19 cellular contexts compared by ENCODE assay signal in the genomic region with DNA sequence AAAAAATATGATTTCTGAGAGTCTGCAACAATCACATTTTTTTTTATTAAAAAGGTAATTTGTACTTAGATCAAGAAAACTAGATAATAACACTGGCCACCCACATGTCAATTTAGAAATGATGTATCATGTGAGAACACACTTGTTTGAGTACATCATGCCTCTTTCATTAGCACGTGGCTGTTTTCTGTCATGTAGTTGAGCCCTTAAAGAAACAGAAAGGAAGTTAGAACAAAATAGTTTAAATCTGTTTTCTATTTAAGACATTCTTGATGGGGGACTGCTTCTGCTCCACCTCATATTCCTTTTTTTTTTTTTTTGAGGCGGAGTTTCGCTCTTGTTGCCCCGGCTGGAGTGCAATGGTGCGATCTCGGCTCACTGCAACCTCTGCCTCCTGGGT.
DNase-seq lines count a peak whose midpoint lies in the region; ATAC-seq and TF ChIP-seq lines count a peak whose summit lies in the region.
"Had no signal": no experiment of that assay in that cellular context is flagged by ENCODE, and none has a peak within 500 bp of the region (broad histone marks: within the 10 kb centered on the region; RNA-seq: fewer than 3 reads in every experiment).

No MANE protein-coding gene starts in this region.

- intact Hi-C loops in left ventricle myocardium inferior (cut with micrococcal nuclease) (no loop called here), cardiac septum (cut with DNase I) (no loop called here), ascending aorta (cut with DNase I) (loop anchor here (2.0 kb wide), 1 partner anchor 32 kb away; no protein-coding TSS in a partner anchor)

- DNase-seq in left ventricle myocardium inferior: no peak
- no peak for DNase-seq in cardiac septum (ENCODE audit: low spot score)
- DNase-seq in ascending aorta (ENCODE audit: low spot score in 2 of 2): no peak
- DNase-seq in fibroblast of mammary gland (ENCODE audit: low read depth): peak; percentile 34
- DNase-seq in hypothalamus (lab: John Stamatoyannopoulos, UW): no peak
- no peak for DNase-seq in CD1c-positive myeloid dendritic cell (ENCODE audit: extremely low spot score)
- DNase-seq in RKO (ENCODE audit: low spot score): no peak
- DNase-seq: CD4-positive, CD25-positive, alpha-beta regulatory T cell; CD8-positive, alpha-beta memory T cell; COR-L47; DMS 273 treated with DMSO at 0.1 percent for 48 hours; DMS53; DND-41 had no signal

- peak overlapping the region; percentile 89 for H3K27ac ChIP-seq in left ventricle myocardium inferior (replicated peaks)
- H3K27ac ChIP-seq in ascending aorta: peak overlapping the region; percentile 92 to 95
- H3K27ac ChIP-seq: 22Rv1; A549; BLaER1 treated with 17β-estradiol and CSF1 and Interleukin-3, amounts not matched to agents 10 nM and 100 nM had no signal

- H3K27me3 ChIP-seq in left ventricle myocardium inferior (ENCODE audit: low read depth) (no peaks in the 10 kb centered on the region), ascending aorta (no peaks in the 10 kb centered on the region)
- H3K27me3 ChIP-seq: BLaER1 treated with 17β-estradiol and CSF1 and Interleukin-3, amounts not matched to agents 10 nM and 100 nM had no signal

- H3K36me3 ChIP-seq in left ventricle myocardium inferior (no peaks in the 10 kb centered on the region), ascending aorta (no peaks in the 10 kb centered on the region)
- H3K36me3 ChIP-seq: HAP-1 had no signal

- no peak for ATAC-seq in GM19351 (IDR thresholded peaks at IDR 0.05; ENCODE audit: unreplicated experiment)
- ATAC-seq: A549, HepG2 had no signal

- H3K4me1 ChIP-seq in left ventricle myocardium inferior: peaks cover 55% of the 10 kb centered on the region
- peaks cover 25 to 52% of the 10 kb centered on the region in 2 donors for H3K4me1 ChIP-seq in ascending aorta
- H3K4me1 ChIP-seq: A549, HAP-1 had no signal

- H3K4me3 ChIP-seq in left ventricle myocardium inferior: no peak overlapping the region
- H3K4me3 ChIP-seq in ascending aorta: no peak overlapping the region
- H3K4me3 ChIP-seq in fibroblast of mammary gland (ENCODE audit: control insufficient read depth, low read depth, low read length): no peak overlapping the region
- H3K4me3 ChIP-seq: A549; BLaER1 treated with 17β-estradiol and CSF1 and Interleukin-3, amounts not matched to agents 10 nM and 100 nM; HAP-1 had no signal

- peaks cover 5% of the 10 kb centered on the region for H3K9me3 ChIP-seq in left ventricle myocardium inferior (replicated peaks)
- no peaks in the 10 kb centered on the region for H3K9me3 ChIP-seq in ascending aorta

- TF ChIP-seq CTCF in left ventricle myocardium inferior (IDR thresholded peaks at IDR 0.05; ENCODE audit: borderline replicate concordance) (no peak), ascending aorta (IDR thresholded peaks at IDR 0.05) (no peak), fibroblast of mammary gland (conservative IDR thresholded peaks at IDR 0.05; ENCODE audit: control insufficient read depth, insufficient read depth, low read depth, low read length) (no peak)
